ENCODE assay signal across 25 cellular contexts in genomic region chr10:62308101-62308500, GRCh38.
"Had no signal": no experiment of that assay in that cellular context is flagged by ENCODE, and none has a peak within 500 bp of the region (broad histone marks: within the 10 kb centered on the region; RNA-seq: fewer than 3 reads in every experiment).

No MANE protein-coding gene starts in this region.

- H3K4me3 ChIP-seq: mucosa of descending colon, right lobe of liver, suprapubic skin, tibial nerve, vagina had no signal

- H3K27ac Mint-ChIP-seq: activated B cell treated with CpG ODN at 0.5 μM for 24 hours; activated CD4-positive, alpha-beta T cell treated with anti-CD3 and anti-CD28 coated beads for 36 hours; activated naive CD8-positive, alpha-beta T cell treated with anti-CD3 and anti-CD28 coated beads for 36 hours; nephron progenitor cell; stimulated activated effector memory CD8-positive, alpha-beta T cell treated with anti-CD3 and anti-CD28 coated beads, Interleukin-12 subunit alpha, Interleukin-12 subunit beta, amount 100 ng/mL, for 72 hours; stimulated activated naive CD8-positive, alpha-beta T cell treated with anti-CD3 and anti-CD28 coated beads, Interleukin-15, amount 100 ng/mL, for 72 hours; T-helper 17 cell had no signal

- H3K27me3 ChIP-seq: right lobe of liver, suprapubic skin, tibial nerve, vagina had no signal

- H3K36me3 Mint-ChIP-seq: activated naive CD8-positive, alpha-beta T cell treated with anti-CD3 and anti-CD28 coated beads for 36 hours; stimulated activated effector memory CD8-positive, alpha-beta T cell treated with anti-CD3 and anti-CD28 coated beads, Interleukin-12 subunit alpha, Interleukin-12 subunit beta, amount 100 ng/mL, for 72 hours had no signal

- H3K9me3 Mint-ChIP-seq: activated B cell treated with CpG ODN at 0.5 μM for 24 hours; activated naive CD8-positive, alpha-beta T cell treated with anti-CD3 and anti-CD28 coated beads for 36 hours; nephron progenitor cell; stimulated activated effector memory CD8-positive, alpha-beta T cell treated with anti-CD3 and anti-CD28 coated beads, Interleukin-12 subunit alpha, Interleukin-12 subunit beta, amount 100 ng/mL, for 72 hours; stimulated activated naive CD8-positive, alpha-beta T cell treated with anti-CD3 and anti-CD28 coated beads, Interleukin-15, amount 100 ng/mL, for 72 hours had no signal

- ATAC-seq: activated CD4-positive, alpha-beta T cell treated with anti-CD3 and anti-CD28 coated beads for 36 hours; left cardiac atrium; mucosa of descending colon; right lobe of liver; stimulated activated effector memory CD8-positive, alpha-beta T cell treated with anti-CD3 and anti-CD28 coated beads, Interleukin-12 subunit alpha, Interleukin-12 subunit beta, amount 100 ng/mL, for 72 hours; stimulated activated naive CD8-positive, alpha-beta T cell treated with anti-CD3 and anti-CD28 coated beads, Interleukin-15, amount 100 ng/mL, for 72 hours; T-helper 17 cell had no signal

- H3K27ac ChIP-seq: parathyroid adenoma, right lobe of liver, suprapubic skin, tibial nerve, vagina had no signal

- H3K36me3 ChIP-seq: right lobe of liver, suprapubic skin, tibial nerve, vagina had no signal

- H3K4me3 Mint-ChIP-seq: activated B cell treated with CpG ODN at 0.5 μM for 24 hours; activated CD4-positive, alpha-beta T cell treated with anti-CD3 and anti-CD28 coated beads for 36 hours; activated naive CD8-positive, alpha-beta T cell treated with anti-CD3 and anti-CD28 coated beads for 36 hours; nephron progenitor cell; stimulated activated effector memory CD8-positive, alpha-beta T cell treated with anti-CD3 and anti-CD28 coated beads, Interleukin-12 subunit alpha, Interleukin-12 subunit beta, amount 100 ng/mL, for 72 hours; stimulated activated naive CD8-positive, alpha-beta T cell treated with anti-CD3 and anti-CD28 coated beads, Interleukin-15, amount 100 ng/mL, for 72 hours; T-helper 17 cell had no signal

- DNase-seq: activated B cell treated with CpG ODN at 0.5 μM for 24 hours; activated CD4-positive, alpha-beta T cell treated with anti-CD3 and anti-CD28 coated beads for 36 hours; activated CD4-positive, alpha-beta T cell treated with anti-CD3 and anti-CD28 coated beads, Interleukin-2, amount 50 U/mL, for 4 hours; activated CD8-positive, alpha-beta memory T cell treated with anti-CD3 and anti-CD28 coated beads, Interleukin-2, amount 50 U/mL, for 48 hours; activated naive CD4-positive, alpha-beta T cell treated with Interleukin-2 at 50 U/mL for 16 hours; activated naive CD8-positive, alpha-beta T cell treated with anti-CD3 and anti-CD28 coated beads for 36 hours; activated T-cell treated with anti-CD3 and anti-CD28 coated beads, Interleukin-2, amount 50 U/mL, for 48 hours; amniotic stem cell; cortex of kidney; glutamatergic neuron; hippocampal formation; left cardiac atrium; mesendoderm; mucosa of descending colon; nephron progenitor cell; right lobe of liver; small intestine; stimulated activated CD4-positive, alpha-beta T cell treated with anti-CD3 and anti-CD28 coated beads, Interleukin-2, amount 100 ng/mL, for 24 hours; stimulated activated naive CD8-positive, alpha-beta T cell treated with anti-CD3 and anti-CD28 coated beads, Interleukin-15, amount 100 ng/mL, for 72 hours; T-helper 17 cell had no signal

- H2AFZ ChIP-seq: parathyroid adenoma had no signal

- H3K9me3 ChIP-seq: mucosa of descending colon, right lobe of liver, suprapubic skin, tibial nerve, vagina had no signal

- H3K27me3 Mint-ChIP-seq: activated CD4-positive, alpha-beta T cell treated with anti-CD3 and anti-CD28 coated beads for 36 hours; stimulated activated naive CD8-positive, alpha-beta T cell treated with anti-CD3 and anti-CD28 coated beads, Interleukin-15, amount 100 ng/mL, for 72 hours had no signal

- H3K4me1 ChIP-seq: parathyroid adenoma, right lobe of liver, suprapubic skin, tibial nerve, vagina had no signal

- H3K79me2 ChIP-seq: parathyroid adenoma had no signal
